Comparison of ENCODE assay signal across 1 cellular context in the genomic region with DNA sequence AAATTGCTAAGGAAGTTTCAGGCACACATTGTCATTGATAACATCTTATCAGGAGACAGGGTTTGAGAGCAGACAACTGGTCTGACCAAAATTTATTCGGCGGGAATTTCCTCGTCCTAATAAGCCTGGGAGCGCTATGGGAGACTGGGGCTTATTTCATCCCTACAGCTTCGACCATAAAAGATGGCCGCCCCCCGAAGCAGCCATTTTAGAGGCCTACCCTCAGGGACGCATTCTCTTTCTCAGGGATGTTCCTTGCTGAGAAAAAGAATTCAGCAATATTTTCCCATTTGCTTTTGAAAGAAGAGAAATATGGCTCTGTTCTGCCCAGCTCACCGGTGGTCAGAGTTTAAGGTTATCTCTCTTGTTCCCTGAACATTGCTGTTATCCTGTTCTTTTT.
A peak's percentile ranks its signal among the peaks of the same experiment; 100 is the strongest.
TF ChIP-seq lines count a peak whose summit lies in the region.

No MANE protein-coding gene starts in this region.

TF ChIP-seq in H1, 55 proteins besides CTCF, POLR2A, EP300 and RAD21:
- TF ChIP-seq YY1 (IDR thresholded peaks at IDR 0.05; ENCODE audit: low read depth, low read length), result peak; percentile 78
